18 cellular contexts compared by ENCODE assay signal in the genomic region with DNA sequence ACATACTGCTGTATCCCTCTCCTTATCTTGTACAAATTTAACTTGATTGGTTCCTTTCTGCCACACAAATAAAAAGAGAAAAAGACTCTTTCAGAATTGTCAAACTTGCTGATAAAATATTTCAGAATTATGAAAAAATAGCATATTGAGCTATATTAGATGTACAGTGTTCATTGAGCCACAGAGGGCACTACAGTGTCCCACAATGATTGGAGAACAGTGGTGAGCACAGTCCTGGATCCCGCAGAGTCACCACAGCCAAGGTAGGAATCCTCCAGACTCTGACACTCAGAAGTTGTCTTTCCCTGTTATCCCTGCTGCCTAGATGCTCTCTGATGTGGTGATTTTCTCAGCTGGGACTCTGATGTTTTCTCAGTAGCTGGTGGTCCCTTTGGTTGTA.
A peak's percentile ranks its signal among the peaks of the same experiment; 100 is the strongest.
DNase-seq lines count a peak whose midpoint lies in the region; ATAC-seq and TF ChIP-seq lines count a peak whose summit lies in the region.
"Had no signal": no experiment of that assay in that cellular context is flagged by ENCODE, and none has a peak within 500 bp of the region (broad histone marks: within the 10 kb centered on the region; RNA-seq: fewer than 3 reads in every experiment).

No MANE protein-coding gene starts in this region.

- ATAC-seq in HCT116, result peak; percentile 66; the same call in 1 of the 2 replicates

- TF ChIP-seq CTCF in mammary epithelial cell (conservative IDR thresholded peaks at IDR 0.05 in 1 of 2, IDR thresholded peaks at IDR 0.05 in 1 of 2; ENCODE audit: extremely low read depth in 1 of 2, insufficient read depth in 1 of 2, low read depth in 1 of 2, low read length in 2 of 2) (no peak), breast epithelium (IDR thresholded peaks at IDR 0.05) (no peak), HCT116 (IDR thresholded peaks at IDR 0.05 in 2 of 3, conservative IDR thresholded peaks at IDR 0.05 in 1 of 3; ENCODE audit: borderline replicate concordance in 1 of 3, insufficient read depth in 1 of 3, low read depth in 2 of 3, low read length in 2 of 3) (no peak), testis (IDR thresholded peaks at IDR 0.05) (no peak)

- H3K9me3 ChIP-seq in mammary epithelial cell (replicated peaks; ENCODE audit: insufficient read depth, low read length) (no peaks in the 10 kb centered on the region), breast epithelium (no peaks in the 10 kb centered on the region), HCT116 (ENCODE audit: control insufficient read depth in 1 of 2, insufficient read depth in 1 of 2, low read depth in 1 of 2, low read length in 2 of 2) (no peaks in the 10 kb centered on the region), testis (no peaks in the 10 kb centered on the region)
- H3K9me3 ChIP-seq: BE2C had no signal

- no peaks in the 10 kb centered on the region for H3K36me3 ChIP-seq in mammary epithelial cell (ENCODE audit: insufficient read depth, low read length)
- no peaks in the 10 kb centered on the region for H3K36me3 ChIP-seq in breast epithelium
- no peaks in the 10 kb centered on the region for H3K36me3 ChIP-seq in HCT116 (ENCODE audit: control insufficient read depth in 1 of 2, insufficient read depth in 2 of 2, low read length in 2 of 2)
- H3K36me3 ChIP-seq in testis (ENCODE audit: low read depth, missing control alignments), result no peaks in the 10 kb centered on the region
- H3K36me3 ChIP-seq: BE2C; BLaER1 treated with 17β-estradiol and CSF1 and Interleukin-3, amounts not matched to agents 10 nM and 100 nM had no signal

- H3K4me3 ChIP-seq in mammary epithelial cell (replicated peaks in 1 of 3; ENCODE audit: insufficient read depth in 1 of 3, low read depth in 2 of 3, low read length in 3 of 3) (no peak overlapping the region), breast epithelium (no peak overlapping the region), HCT116 (replicated peaks in 1 of 2; ENCODE audit: low read depth in 1 of 2, low read length in 2 of 2) (no peak overlapping the region), testis (no peak overlapping the region)
- H3K4me3 ChIP-seq: BLaER1 treated with 17β-estradiol and CSF1 and Interleukin-3, amounts not matched to agents 10 nM and 100 nM; GM23248 had no signal

- RAD21 ChIA-PET in HCT116 (lab: Charles Lee; ENCODE audit: low non-redundant PET in 1 of 2, low total read pairs in 2 of 2, uncharacterized antibody in 2 of 2, unreplicated experiment in 2 of 2), result interaction anchor here in 1 of 2 experiments (0.7 kb wide), 1 partner anchor 118 kb away, joined by 4 read pairs; no protein-coding TSS in a partner anchor

- H2AFZ ChIP-seq in mammary epithelial cell (ENCODE audit: low read depth, low read length) (no peak overlapping the region), HCT116 (ENCODE audit: low read depth, low read length, poor library complexity, severe bottlenecking) (no peak overlapping the region)
- H2AFZ ChIP-seq: GM23248 had no signal

- TF ChIP-seq RAD21 in HCT116 (IDR thresholded peaks at IDR 0.05; ENCODE audit: low read depth), result no peak

- H4K20me1 ChIP-seq in mammary epithelial cell (ENCODE audit: insufficient read depth, low read length) (no peaks in the 10 kb centered on the region), HCT116 (ENCODE audit: insufficient read depth) (no peaks in the 10 kb centered on the region)
- H4K20me1 ChIP-seq: BLaER1 treated with 17β-estradiol and CSF1 and Interleukin-3, amounts not matched to agents 10 nM and 100 nM had no signal

- no peak overlapping the region for H3K9ac ChIP-seq in mammary epithelial cell (ENCODE audit: insufficient read depth, low read length)
- H3K9ac ChIP-seq in HCT116 (ENCODE audit: low read length), result no peak overlapping the region
- H3K9ac ChIP-seq: BLaER1 treated with 17β-estradiol and CSF1 and Interleukin-3, amounts not matched to agents 10 nM and 100 nM; GM23248 had no signal

- H3K4me2 ChIP-seq in mammary epithelial cell (ENCODE audit: insufficient read depth, low read depth, low read length), result peak overlapping the region; percentile 56
- no peak overlapping the region for H3K4me2 ChIP-seq in HCT116 (ENCODE audit: low read length)
- H3K4me2 ChIP-seq: BLaER1 treated with 17β-estradiol and CSF1 and Interleukin-3, amounts not matched to agents 10 nM and 100 nM had no signal

- WGBS in mammary epithelial cell (ENCODE audit: low coverage, missing lambda C conversion rate), result 100% methylated on average over 1 of the region's 1 CpG
- 94 to 100% methylated on average over 1 of the region's 1 CpG for WGBS in testis, 2 donors

- dilution Hi-C loops in mammary epithelial cell (cut with HindIII; ENCODE audit: low sequenced_read_pairs), result no loop called here

- H3K4me1 ChIP-seq in mammary epithelial cell (ENCODE audit: insufficient read depth, low read length) (peaks cover 36% of the 10 kb centered on the region), breast epithelium (no peaks in the 10 kb centered on the region), HCT116 (ENCODE audit: control insufficient read depth in 1 of 2, insufficient read depth in 2 of 2, low read length in 2 of 2) (peaks cover 3 to 23% of the 10 kb centered on the region in 2 experiments; a peak in 3 of 4 replicates), testis (no peaks in the 10 kb centered on the region)
- H3K4me1 ChIP-seq: BE2C had no signal

- in situ Hi-C loops in mammary epithelial cell (cut with MboI; ENCODE audit: low sequenced_read_pairs in 2 of 2), result no loop called here

- DNase-seq in mammary epithelial cell, result no peak
- no peak for DNase-seq in breast epithelium (ENCODE audit: low spot score in 2 of 2)
- DNase-seq in HCT116 (ENCODE audit: low read depth, low spot score), result no peak
- DNase-seq in epithelial cell of prostate (ENCODE audit: low read depth, low spot score), result no peak
- no peak for DNase-seq in testis
- DNase-seq in activated T-cell treated with anti-CD3 and anti-CD28 coated beads for 4 hours, result no peak
- DNase-seq in GDM1 (lab: John Stamatoyannopoulos, UW), result no peak
- DNase-seq: AML-193; BE2C; CD4-positive, alpha-beta T cell; CD8-positive, alpha-beta memory T cell; DMS53; DMS79 treated with DMSO at 0.1 percent for 48 hours; GM23248; H7; HCEC 1CT had no signal

- intact Hi-C loops in mammary epithelial cell (cut with micrococcal nuclease), result no loop called here
- intact Hi-C loops in breast epithelium (cut with DNase I; ENCODE audit: low total_unique reads), result no loop called here
- intact Hi-C loops in HCT116 (cut with micrococcal nuclease), result no loop called here
- intact Hi-C loops in testis (cut with DNase I; ENCODE audit: low total_unique reads), result no loop called here

- no peaks in the 10 kb centered on the region; the same call in 1 of the 2 replicates for H3K9me2 ChIP-seq in HCT116 (ENCODE audit: insufficient read depth)

- CTCF ChIA-PET in mammary epithelial cell (lab: Charles Lee; ENCODE audit: low non-redundant PET), result no interaction called here
- CTCF ChIA-PET in HCT116 (lab: Charles Lee), result interaction anchor here (1.0 to 1.6 kb wide), 2 partner anchors 10 to 12 kb away, joined by 3 read pairs; no protein-coding TSS in a partner anchor

- H3K27ac ChIP-seq in mammary epithelial cell (ENCODE audit: insufficient read depth, low read depth, low read length) (no peak overlapping the region), breast epithelium (no peak overlapping the region), HCT116 (ENCODE audit: low read depth, low read length) (no peak overlapping the region), epithelial cell of prostate (peak overlapping the region; percentile 30), testis (no peak overlapping the region)
- H3K27ac ChIP-seq: 22Rv1; BLaER1 treated with 17β-estradiol and CSF1 and Interleukin-3, amounts not matched to agents 10 nM and 100 nM; GM23248 had no signal

- TF ChIP-seq POLR2A in breast epithelium (IDR thresholded peaks at IDR 0.05) (no peak), HCT116 (IDR thresholded peaks at IDR 0.05; ENCODE audit: borderline replicate concordance, extremely low read depth, insufficient read depth, insufficient read length) (no peak), testis (IDR thresholded peaks at IDR 0.05) (no peak)

- BruUV-seq in mammary epithelial cell (replicated peaks; lab: Mats Ljungman, UMichigan) (no TSS peak), HCT116 (replicated peaks; lab: Mats Ljungman, UMichigan) (no TSS peak)

- H3K79me2 ChIP-seq in mammary epithelial cell (ENCODE audit: insufficient read depth, low read length), result no peaks in the 10 kb centered on the region
- H3K79me2 ChIP-seq in HCT116 (ENCODE audit: insufficient read depth, low read length), result no peaks in the 10 kb centered on the region

- POLR2A ChIA-PET in HCT116 (lab: Charles Lee), result no interaction called here

- no peaks in the 10 kb centered on the region for H3K27me3 ChIP-seq in mammary epithelial cell (ENCODE audit: insufficient read depth, low read length)
- H3K27me3 ChIP-seq in breast epithelium, result no peaks in the 10 kb centered on the region
- no peaks in the 10 kb centered on the region for H3K27me3 ChIP-seq in HCT116 (ENCODE audit: insufficient read depth, low read length)
- H3K27me3 ChIP-seq in testis, result no peaks in the 10 kb centered on the region
- H3K27me3 ChIP-seq: BE2C; BLaER1 treated with 17β-estradiol and CSF1 and Interleukin-3, amounts not matched to agents 10 nM and 100 nM had no signal

TF ChIP-seq in HCT116, 20 proteins besides CTCF, POLR2A, EP300 and RAD21 (continues in another document):
- TF ChIP-seq CEBPB (IDR thresholded peaks at IDR 0.05; ENCODE audit: low read depth) (no peak), SP1 (IDR thresholded peaks at IDR 0.05; ENCODE audit: low read depth) (no peak), ZFX (IDR thresholded peaks at IDR 0.05) (no peak)
